8 cellular contexts compared by ENCODE assay signal in the genomic region with DNA sequence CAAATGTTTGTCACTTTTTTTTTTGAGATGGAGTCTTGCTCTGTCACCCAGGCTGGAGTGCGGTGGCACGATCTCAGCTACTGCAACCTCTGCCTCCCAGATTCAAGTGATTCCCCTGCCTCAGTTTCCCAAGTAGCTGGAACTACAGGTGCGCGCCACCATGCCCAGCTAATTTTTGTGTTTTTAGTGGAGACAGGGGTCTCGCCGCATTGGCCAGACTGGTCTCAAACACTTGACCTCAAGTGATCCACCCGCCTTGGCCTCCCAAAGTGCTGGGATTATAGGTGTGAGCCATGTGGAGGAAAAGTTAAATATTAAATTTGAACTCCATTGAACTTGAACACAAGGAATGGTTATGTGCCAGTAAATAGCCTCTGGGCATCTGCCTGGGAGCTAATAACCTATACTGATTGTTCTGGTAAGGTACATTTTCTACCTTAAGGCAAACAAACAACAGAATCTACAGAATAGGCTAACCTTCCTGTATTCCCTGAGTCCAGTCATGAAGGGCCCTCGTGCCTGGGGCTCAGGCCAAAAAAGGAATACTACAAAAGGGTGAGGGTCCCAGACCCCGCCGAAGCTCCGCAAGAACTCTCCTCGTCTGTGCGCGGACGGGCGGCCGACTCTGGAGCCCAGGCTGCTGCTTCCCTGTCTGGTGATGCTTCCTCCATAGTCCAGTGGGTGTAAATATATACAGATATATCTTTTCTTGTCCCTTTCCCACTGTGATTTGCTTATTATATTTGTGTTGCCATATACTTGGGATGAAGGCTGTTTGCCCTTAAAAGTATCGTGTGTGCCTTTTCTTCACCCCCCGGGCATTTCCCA.
DNase-seq lines count a peak whose midpoint lies in the region; ATAC-seq, FAIRE-seq and TF ChIP-seq lines count a peak whose summit lies in the region.

No MANE protein-coding gene starts in this region.

- H3K4me1 ChIP-seq in A549 = peaks cover 33% of the 10 kb centered on the region
- peaks cover 14% of the 10 kb centered on the region for H3K4me1 ChIP-seq in mucosa of descending colon (ENCODE audit: low read depth)

- peak overlapping the region; percentile 45 for H3K4me3 ChIP-seq in A549
- H3K4me3 ChIP-seq in bronchial epithelial cell (ENCODE audit: low read depth, low read length) = peak overlapping the region; percentile 39
- H3K4me3 ChIP-seq in mucosa of descending colon = no peak overlapping the region

- no peak for TF ChIP-seq POLR2A in A549 (IDR thresholded peaks at IDR 0.05; ENCODE audit: low read length)

- H3K27ac ChIP-seq in A549 = peak overlapping the region; percentile 85 to 91

- H3K9me3 ChIP-seq in A549 = no peaks in the 10 kb centered on the region
- no peaks in the 10 kb centered on the region for H3K9me3 ChIP-seq in mucosa of descending colon

- intact Hi-C loops in mucosa of descending colon (cut with DNase I, micrococcal nuclease) = no loop called here

- FAIRE-seq in A549 (lab: Jason Lieb, UNC) (no peak), bronchial epithelial cell (lab: Jason Lieb, UNC) (no peak)

- TF ChIP-seq EP300 in A549 (IDR thresholded peaks at IDR 0.05) = no peak

- H3K27me3 ChIP-seq in bronchial epithelial cell (ENCODE audit: control insufficient read depth, insufficient read depth, low read length) = peaks cover 2% of the 10 kb centered on the region

- 36% methylated on average over 18 of the region's 19 CpGs for WGBS in A549 (ENCODE audit: missing lambda C conversion rate)

- TF ChIP-seq CTCF in A549 (IDR thresholded peaks at IDR 0.05) (no peak), bronchial epithelial cell (IDR thresholded peaks at IDR 0.05; ENCODE audit: insufficient read depth, low read length, severe bottlenecking) (no peak), mucosa of descending colon (IDR thresholded peaks at IDR 0.05) (no peak)

- H3K36me3 ChIP-seq in bronchial epithelial cell (ENCODE audit: control insufficient read depth, insufficient read depth, low read length) (no peaks in the 10 kb centered on the region), mucosa of descending colon (ENCODE audit: low read depth) (no peaks in the 10 kb centered on the region)

- H3K4me2 ChIP-seq in A549 = peak overlapping the region; percentile 96

- CTCF ChIA-PET in A549 (lab: Yijun Ruan, JAX) = interaction anchor here (0.9 to 2.3 kb wide), 5 partner anchors 10 to 186 kb away, joined by 4 to 9 read pairs (median 5); no protein-coding TSS in a partner anchor

- no peak for DNase-seq in A549 (ENCODE audit: low read depth in 1 of 2, low spot score in 1 of 2)
- DNase-seq in HT-29 (ENCODE audit: low spot score) = peak; percentile 30
- no peak for DNase-seq in bronchial epithelial cell (ENCODE audit: low read depth)
- peak in 2 of 3 donors; percentile 45 to 57 for DNase-seq in mucosa of descending colon
- DNase-seq in amniotic stem cell (lab: John Stamatoyannopoulos, UW) = no peak
- DNase-seq in NCI-H1092 (lab: John Stamatoyannopoulos, UW) = no peak
- no peak for DNase-seq in stimulated activated CD4-positive, alpha-beta T cell treated with anti-CD3 and anti-CD28 coated beads, Interleukin-4, amount 100 ng/mL, for 1 hour

- ATAC-seq in A549 (peak; percentile 58 to 83; a peak in 5 of 6 replicates), mucosa of descending colon (peak; percentile 82), GM21529 (IDR thresholded peaks at IDR 0.05; ENCODE audit: unreplicated experiment) (no peak)

- POLR2A ChIA-PET in A549 (lab: Yijun Ruan, JAX) = no interaction called here

- TF ChIP-seq RAD21 in A549 (conservative IDR thresholded peaks at IDR 0.05 in 1 of 2, IDR thresholded peaks at IDR 0.05 in 1 of 2) = no peak

TF ChIP-seq in A549, 52 proteins besides CTCF, POLR2A, EP300 and RAD21:
- TF ChIP-seq, protein P1, sequence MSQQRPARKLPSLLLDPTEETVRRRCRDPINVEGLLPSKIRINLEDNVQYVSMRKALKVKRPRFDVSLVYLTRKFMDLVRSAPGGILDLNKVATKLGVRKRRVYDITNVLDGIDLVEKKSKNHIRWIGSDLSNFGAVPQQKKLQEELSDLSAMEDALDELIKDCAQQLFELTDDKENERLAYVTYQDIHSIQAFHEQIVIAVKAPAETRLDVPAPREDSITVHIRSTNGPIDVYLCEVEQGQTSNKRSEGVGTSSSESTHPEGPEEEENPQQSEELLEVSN (IDR thresholded peaks at IDR 0.05; ENCODE audit: borderline replicate concordance, low read depth) = peak; percentile 23; the same call in 1 of the 2 replicates
- TF ChIP-seq, protein P2, sequence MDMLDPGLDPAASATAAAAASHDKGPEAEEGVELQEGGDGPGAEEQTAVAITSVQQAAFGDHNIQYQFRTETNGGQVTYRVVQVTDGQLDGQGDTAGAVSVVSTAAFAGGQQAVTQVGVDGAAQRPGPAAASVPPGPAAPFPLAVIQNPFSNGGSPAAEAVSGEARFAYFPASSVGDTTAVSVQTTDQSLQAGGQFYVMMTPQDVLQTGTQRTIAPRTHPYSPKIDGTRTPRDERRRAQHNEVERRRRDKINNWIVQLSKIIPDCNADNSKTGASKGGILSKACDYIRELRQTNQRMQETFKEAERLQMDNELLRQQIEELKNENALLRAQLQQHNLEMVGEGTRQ (IDR thresholded peaks at IDR 0.05) = no peak
- TF ChIP-seq PHF8 (IDR thresholded peaks at IDR 0.05; ENCODE audit: borderline replicate concordance, low read depth) = peak; percentile 12; the same call in 1 of the 2 replicates

Comparison
In these comparisons a context has a peak if more than half of its experiments do, and no peak if none do; other contexts are left out.
1. DNase-seq: peak in HT-29 (single experiment) and mucosa of descending colon (2 of 3); none in A549 (0 of 2), bronchial epithelial cell (single experiment), amniotic stem cell (single experiment), NCI-H1092 (single experiment) and stimulated activated CD4-positive, alpha-beta T cell treated with anti-CD3 and anti-CD28 coated beads, Interleukin-4, amount 100 ng/mL, for 1 hour (single experiment).